21 cellular contexts compared by ENCODE assay signal in genomic region chr20:46701057-46701456, GRCh38.
"Had no signal": no experiment of that assay in that cellular context is flagged by ENCODE, and none has a peak within 500 bp of the region (broad histone marks: within the 10 kb centered on the region; RNA-seq: fewer than 3 reads in every experiment).

No MANE protein-coding gene starts in this region.

- H2AFZ ChIP-seq: neural progenitor cell had no signal

- ATAC-seq: effector memory CD8-positive, alpha-beta T cell; gastroesophageal sphincter; left cardiac atrium; lower lobe of right lung; natural killer cell treated with Interleukin-12 subunit alpha and Interleukin-12 subunit beta and Interleukin-15 and Interleukin-18, amount 100 ng/mL, for 72 hours; pancreas; right cardiac atrium; stimulated activated effector memory CD8-positive, alpha-beta T cell treated with anti-CD3 and anti-CD28 coated beads, Interleukin-12 subunit alpha, Interleukin-12 subunit beta, amount 100 ng/mL, for 72 hours; stimulated activated naive CD8-positive, alpha-beta T cell treated with anti-CD3 and anti-CD28 coated beads, Interleukin-15, Interleukin-2, amounts not matched to agents 100 U/mL and 50 U/mL, for 24 hours had no signal

- H3K9me3 ChIP-seq: esophagus muscularis mucosa, gastroesophageal sphincter, lower lobe of right lung, pancreas, suprapubic skin, thyroid gland had no signal

- H3K27ac ChIP-seq: epithelial cell of prostate, esophagus muscularis mucosa, gastroesophageal sphincter, left ventricle myocardium inferior, lower lobe of right lung, neural progenitor cell, pancreas, suprapubic skin, thyroid gland had no signal

- H3K4me2 ChIP-seq: neural progenitor cell had no signal

- H3K27me3 ChIP-seq: neural progenitor cell, pancreas, suprapubic skin, thyroid gland had no signal

- DNase-seq: effector memory CD8-positive, alpha-beta T cell; glutamatergic neuron; kidney; left cardiac atrium; left ventricle myocardium inferior; lower lobe of right lung; midbrain; nucleus accumbens; pancreas; right cardiac atrium; stimulated activated CD4-positive, alpha-beta T cell treated with anti-CD3 and anti-CD28 coated beads, Interleukin-4, amount 100 ng/mL, for 1 hour; stimulated activated CD8-positive, alpha-beta memory T cell treated with anti-CD3 and anti-CD28 coated beads, Interleukin-4, amount 100 ng/mL, for 48 hours; stimulated activated naive CD8-positive, alpha-beta T cell treated with anti-CD3 and anti-CD28 coated beads, Interleukin-15, Interleukin-2, amounts not matched to agents 100 U/mL and 50 U/mL, for 24 hours; thyroid gland had no signal

- H3K36me3 ChIP-seq: esophagus muscularis mucosa, gastroesophageal sphincter, left ventricle myocardium inferior, lower lobe of right lung, neural progenitor cell, pancreas, suprapubic skin, thyroid gland had no signal

- H3K4me3 ChIP-seq: esophagus muscularis mucosa, gastroesophageal sphincter, left ventricle myocardium inferior, lower lobe of right lung, neural progenitor cell, pancreas, suprapubic skin, thyroid gland had no signal

- H3K9ac ChIP-seq: neural progenitor cell had no signal

- H3K4me1 ChIP-seq: esophagus muscularis mucosa, gastroesophageal sphincter, left ventricle myocardium inferior, lower lobe of right lung, pancreas, thyroid gland had no signal
